Comparison of ENCODE assay signal across 8 cellular contexts in genomic region chr4:177441803-177442622, GRCh38. TPM values are rescaled to one million over a fixed set of nuclear protein-coding genes. Genes with fewer than 3 reads are reported as not detected.
DNase-seq lines count a peak whose midpoint lies in the region; ATAC-seq and TF ChIP-seq lines count a peak whose summit lies in the region.

TSS of gene AGA (minus strand) at chr4:177442437. CDS start at chr4:177442375, 62 bp downstream.

- peak within 1 kb of the TSS; percentile 82 for H3K27ac ChIP-seq in ACC112 (ENCODE audit: low read depth, low read length)

- H3K4me1 ChIP-seq in ACC112 (ENCODE audit: control insufficient read depth, insufficient read depth, low read length, unreplicated experiment), result peaks cover 10% of the 10 kb centered on the region

- H3K4me1 Mint-ChIP-seq in WTC11, result peaks cover 44% of the 10 kb centered on the region
- H3K4me1 Mint-ChIP-seq in immature natural killer cell, result peaks cover 29 to 30% of the 10 kb centered on the region in 2 donors

- POLR2A ChIA-PET in WTC11 (lab: Charles Lee), result interaction anchor here (0.5 to 1.9 kb wide), 6 partner anchors 10 to 93 kb away, joined by 3 to 11 read pairs (median 4); no protein-coding TSS in a partner anchor

- H3K4me3 ChIP-seq in ACC112 (ENCODE audit: low read depth, low read length), result peak within 1 kb of the TSS; percentile 88
- peak within 1 kb of the TSS; percentile 69 to 78 for H3K4me3 ChIP-seq in cardiac fibroblast (replicated peaks in 1 of 2; ENCODE audit: low read depth in 2 of 2, low read length in 2 of 2)

- no peaks in the 10 kb centered on the region for H3K36me3 ChIP-seq in ACC112 (ENCODE audit: insufficient read depth, low read length)

- H3K27me3 Mint-ChIP-seq in WTC11 (ENCODE audit: low read depth) (no peaks in the 10 kb centered on the region), immature natural killer cell (ENCODE audit: low read depth in 3 of 3) (peaks cover 0 to 15% (median 0%) of the 10 kb centered on the region in 3 donors)

- H3K4me3 Mint-ChIP-seq in WTC11, result peak within 1 kb of the TSS; percentile 81
- H3K4me3 Mint-ChIP-seq in immature natural killer cell, result peak within 1 kb of the TSS; percentile 88 to 94 (median 90)

- CTCF ChIA-PET in WTC11 (lab: Charles Lee), result interaction anchor here (1.3 to 1.4 kb wide), 2 partner anchors 61 to 192 kb away, joined by 5 to 7 read pairs; no protein-coding TSS in a partner anchor

- TF ChIP-seq CTCF in WTC11 (IDR thresholded peaks at IDR 0.05), result no peak
- TF ChIP-seq CTCF in cardiac fibroblast (IDR thresholded peaks at IDR 0.05; ENCODE audit: low read depth, low read length), result no peak

- H3K27me3 ChIP-seq in ACC112 (ENCODE audit: insufficient read depth, low read length), result no peaks in the 10 kb centered on the region

- no peaks in the 10 kb centered on the region for H3K36me3 Mint-ChIP-seq in WTC11
- peaks cover 9 to 14% (median 14%) of the 10 kb centered on the region in 3 donors for H3K36me3 Mint-ChIP-seq in immature natural killer cell

- H3K27ac Mint-ChIP-seq in WTC11, result peak within 1 kb of the TSS; percentile 98
- peak within 1 kb of the TSS; percentile 89 to 98 (median 94) for H3K27ac Mint-ChIP-seq in immature natural killer cell

- peak within 1 kb of the TSS; percentile 95 for H2AFZ ChIP-seq in ACC112 (ENCODE audit: low read length, unreplicated experiment)

- DNase-seq in NCI-H2227 treated with DMSO at 0.1 percent for 48 hours (lab: John Stamatoyannopoulos, UW) (peak; percentile 90), WTC11 (ENCODE audit: low spot score) (peak; percentile 92), cardiac fibroblast (ENCODE audit: low read depth in 2 of 2) (peak; percentile 95 to 96), immature natural killer cell (peak; percentile 93 to 96 (median 96)), smooth muscle cell of the brain vasculature (ENCODE audit: low read depth, low spot score) (peak; percentile 87)

- ATAC-seq in GM18867 (IDR thresholded peaks at IDR 0.05; ENCODE audit: unreplicated experiment) (peak; percentile 87), HG03103 (IDR thresholded peaks at IDR 0.05; ENCODE audit: low read depth, unreplicated experiment) (peak; percentile 85), WTC11 (peak; percentile 89)

- H3K9me3 Mint-ChIP-seq in WTC11 (no peaks in the 10 kb centered on the region), immature natural killer cell (no peaks in the 10 kb centered on the region)

- H3K79me2 ChIP-seq in ACC112 (ENCODE audit: control insufficient read depth, insufficient read depth, low read length, unreplicated experiment), result peaks cover 5% of the 10 kb centered on the region

TF ChIP-seq in WTC11, 78 proteins besides CTCF, POLR2A, EP300 and RAD21 (continues in another document):
- TF ChIP-seq TEAD4 (CRISPR knock-in tag; IDR thresholded peaks at IDR 0.05), result no peak
- peak; percentile 75 for TF ChIP-seq MAX (CRISPR knock-in tag; IDR thresholded peaks at IDR 0.05)
- no peak for TF ChIP-seq GTF2I (CRISPR knock-in tag; conservative IDR thresholded peaks at IDR 0.05)
- no peak for TF ChIP-seq ATF2 (CRISPR knock-in tag; IDR thresholded peaks at IDR 0.05; ENCODE audit: borderline replicate concordance, low read depth)
- TF ChIP-seq OVOL2 (CRISPR knock-in tag; IDR thresholded peaks at IDR 0.05; ENCODE audit: borderline replicate concordance), result no peak
- no peak for TF ChIP-seq IRF2 (CRISPR knock-in tag; IDR thresholded peaks at IDR 0.05; ENCODE audit: borderline replicate concordance, low read depth)
- TF ChIP-seq SP1 (CRISPR knock-in tag; conservative IDR thresholded peaks at IDR 0.05), result peak; percentile 73
- no peak for TF ChIP-seq FOXK1 (CRISPR knock-in tag; IDR thresholded peaks at IDR 0.05)
- no peak for TF ChIP-seq MLX (CRISPR knock-in tag; IDR thresholded peaks at IDR 0.05)
- no peak for TF ChIP-seq ZNF671 (CRISPR knock-in tag; IDR thresholded peaks at IDR 0.05)
- peak; percentile 78 for TF ChIP-seq GABPB1 (CRISPR knock-in tag; IDR thresholded peaks at IDR 0.05)
- 0 out of 2 replicates have a peak, but pooled peaks have one; percentile 57 for TF ChIP-seq ESRRA (CRISPR knock-in tag; IDR thresholded peaks at IDR 0.05; ENCODE audit: borderline replicate concordance)
- peak; percentile 78 for TF ChIP-seq E2F5 (CRISPR knock-in tag; IDR thresholded peaks at IDR 0.05)
- no peak for TF ChIP-seq NFE2L1 (CRISPR knock-in tag; IDR thresholded peaks at IDR 0.05)
- no peak for TF ChIP-seq ELF4 (CRISPR knock-in tag; IDR thresholded peaks at IDR 0.05; ENCODE audit: low read depth)
- no peak for TF ChIP-seq ZNF396 (CRISPR knock-in tag; IDR thresholded peaks at IDR 0.05; ENCODE audit: borderline replicate concordance)
- TF ChIP-seq ZNF263 (CRISPR knock-in tag; IDR thresholded peaks at IDR 0.05; ENCODE audit: low read depth), result peak; percentile 57; the same call in 1 of the 2 replicates
- no peak for TF ChIP-seq STAT6 (CRISPR knock-in tag; conservative IDR thresholded peaks at IDR 0.05; ENCODE audit: low read depth)
- TF ChIP-seq NFYB (CRISPR knock-in tag; conservative IDR thresholded peaks at IDR 0.05; ENCODE audit: low read depth), result no peak
- no peak; the same call in 1 of the 2 replicates for TF ChIP-seq ZNF416 (CRISPR knock-in tag; IDR thresholded peaks at IDR 0.05)
- peak; percentile 49; the same call in 1 of the 2 replicates for TF ChIP-seq USF2 (CRISPR knock-in tag; IDR thresholded peaks at IDR 0.05)
- TF ChIP-seq ZBTB21 (CRISPR knock-in tag; IDR thresholded peaks at IDR 0.05; ENCODE audit: borderline replicate concordance), result 0 out of 2 replicates have a peak, but pooled peaks have one; percentile 75
- no peak for TF ChIP-seq ZNF317 (CRISPR knock-in tag; IDR thresholded peaks at IDR 0.05; ENCODE audit: borderline replicate concordance, low read depth)
- no peak for TF ChIP-seq TCF7 (CRISPR knock-in tag; IDR thresholded peaks at IDR 0.05; ENCODE audit: low read depth)

RNA-seq across cellular contexts. Expression of gene AGA, which starts in this region (rescaled TPM):
- total RNA-seq in WTC11 (2021), result 6.5 to 9.3 TPM (median 6.8 TPM) in 3 replicates
- 10 to 100 TPM; 28.1 to 34.6 (median 31.3) TPM for polyA plus RNA-seq in immature natural killer cell

Comparison
In these comparisons a context has a peak if more than half of its experiments do, and no peak if none do; other contexts are left out.
1. Peak in every context shown above with its lines: DNase-seq, ATAC-seq, H3K4me3 ChIP-seq and H3K27ac ChIP-seq.